1 cellular context compared by ENCODE assay signal in genomic region chr15:41949400-41950126, GRCh38.
TF ChIP-seq lines count a peak whose summit lies in the region.

No MANE protein-coding gene starts in this region.

TF ChIP-seq in endothelial cell of umbilical vein, 7 proteins besides CTCF, POLR2A, EP300 and RAD21 (continued from another document):
- TF ChIP-seq FOS (IDR thresholded peaks at IDR 0.05; ENCODE audit: borderline replicate concordance, insufficient read depth, low read length) (no peak), POLR2AphosphoS5 (IDR thresholded peaks at IDR 0.05; ENCODE audit: insufficient read depth, low read depth, low read length) (no peak), EZH2 (IDR thresholded peaks at IDR 0.05; ENCODE audit: borderline replicate concordance, low read depth, low read length, severe bottlenecking) (no peak), MYC (IDR thresholded peaks at IDR 0.05; ENCODE audit: low read depth, low read length) (no peak), GATA2 (IDR thresholded peaks at IDR 0.05; ENCODE audit: insufficient read depth, insufficient read length, low read depth, low read length) (no peak), MAX (IDR thresholded peaks at IDR 0.05; ENCODE audit: insufficient read depth, insufficient read length) (no peak)
